11 cellular contexts compared by ENCODE assay signal in the genomic region with DNA sequence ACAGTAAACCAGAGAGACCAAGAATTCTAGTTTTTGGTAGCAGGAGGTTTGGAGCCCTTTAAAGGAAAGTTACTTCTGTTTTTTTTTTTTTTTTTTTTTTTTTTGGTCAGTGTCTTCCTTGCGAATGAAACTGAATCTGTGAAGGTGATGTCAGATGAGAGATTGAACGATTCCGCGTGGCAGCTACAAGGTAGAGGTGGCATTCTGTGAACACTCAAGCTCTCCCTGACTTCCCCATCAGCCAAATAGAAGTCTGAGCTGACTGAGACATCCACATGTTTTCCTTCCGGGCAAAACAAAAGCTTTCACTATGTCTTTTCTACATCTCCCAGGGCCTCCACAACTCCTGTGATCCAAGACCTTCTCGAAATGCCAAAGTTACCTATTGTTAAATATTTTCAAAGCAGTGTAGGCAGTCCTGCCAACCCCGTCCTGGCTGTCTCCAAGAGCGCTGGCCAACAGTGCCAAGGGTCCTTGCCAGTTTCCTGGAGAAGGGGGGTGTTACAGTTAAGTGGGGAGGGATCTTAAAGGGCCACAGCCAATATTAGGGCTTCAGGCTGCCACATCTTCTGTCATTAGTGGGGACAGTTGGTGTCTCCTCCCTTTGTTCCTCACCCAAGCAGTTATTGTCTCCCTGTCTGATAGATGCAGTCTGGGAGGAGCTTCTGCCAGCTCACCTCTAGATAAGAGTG.
DNase-seq lines count a peak whose midpoint lies in the region; ATAC-seq and TF ChIP-seq lines count a peak whose summit lies in the region.
"Had no signal": no experiment of that assay in that cellular context is flagged by ENCODE, and none has a peak within 500 bp of the region (broad histone marks: within the 10 kb centered on the region; RNA-seq: fewer than 3 reads in every experiment).

No MANE protein-coding gene starts in this region.

- peak; percentile 74 for ATAC-seq in lung (ENCODE audit: insufficient read depth, low FRiP score)
- no peak for ATAC-seq in GM21723 (IDR thresholded peaks at IDR 0.05; ENCODE audit: unreplicated experiment)
- ATAC-seq in HG02763 (IDR thresholded peaks at IDR 0.05; ENCODE audit: unreplicated experiment): no peak

- no peaks in the 10 kb centered on the region for H3K27me3 ChIP-seq in breast epithelium
- H3K27me3 ChIP-seq in lung (ENCODE audit: control insufficient read depth, insufficient read depth): no peaks in the 10 kb centered on the region
- H3K27me3 ChIP-seq in testis: no peaks in the 10 kb centered on the region
- H3K27me3 ChIP-seq in smooth muscle cell (ENCODE audit: low read depth): no peaks in the 10 kb centered on the region

- no peak overlapping the region for H2AFZ ChIP-seq in smooth muscle cell (ENCODE audit: low read depth)

- no peak overlapping the region for H3K4me3 ChIP-seq in breast epithelium
- no peak overlapping the region for H3K4me3 ChIP-seq in lung
- no peak overlapping the region for H3K4me3 ChIP-seq in testis
- H3K4me3 ChIP-seq in smooth muscle cell: no peak overlapping the region

- H3K4me2 ChIP-seq in smooth muscle cell: no peak overlapping the region

- H3F3A ChIP-seq in smooth muscle cell (ENCODE audit: low read depth): no peaks in the 10 kb centered on the region

- no peak overlapping the region for H3K9ac ChIP-seq in smooth muscle cell (ENCODE audit: low read depth)

- WGBS in lung, 2 donors: 43 to 62% methylated on average over 8 of the region's 8 CpGs
- WGBS in testis, 2 donors: 48 to 53% methylated on average over 8 of the region's 8 CpGs
- WGBS in smooth muscle cell (ENCODE audit: low lambda C conversion rate): 92% methylated on average over 7 of the region's 8 CpGs

- H3K4me1 ChIP-seq in breast epithelium (no peaks in the 10 kb centered on the region), lung (ENCODE audit: control insufficient read depth in 2 of 2, insufficient read depth in 2 of 2, low read length in 2 of 2) (no peaks in the 10 kb centered on the region), testis (no peaks in the 10 kb centered on the region), smooth muscle cell (ENCODE audit: low read depth) (no peaks in the 10 kb centered on the region)

- TF ChIP-seq POLR2A in breast epithelium (IDR thresholded peaks at IDR 0.05) (no peak), testis (IDR thresholded peaks at IDR 0.05) (no peak)

- TF ChIP-seq EP300 in Ishikawa (IDR thresholded peaks at IDR 0.05; ENCODE audit: borderline replicate concordance): peak; percentile 47; the same call in 1 of the 2 replicates

- no peak for TF ChIP-seq RAD21 in Ishikawa (IDR thresholded peaks at IDR 0.05; ENCODE audit: low read depth)

- no peaks in the 10 kb centered on the region for H3K79me2 ChIP-seq in smooth muscle cell (ENCODE audit: low read depth)

- H3K9me3 ChIP-seq in breast epithelium (no peaks in the 10 kb centered on the region), lung (ENCODE audit: control insufficient read depth in 2 of 2, insufficient read depth in 1 of 2, low read length in 1 of 2) (no peaks in the 10 kb centered on the region), testis (no peaks in the 10 kb centered on the region), smooth muscle cell (replicated peaks; ENCODE audit: low read depth) (no peaks in the 10 kb centered on the region)

- H3K27ac ChIP-seq in breast epithelium: peak overlapping the region; percentile 52 to 55
- peak overlapping the region in 1 of 2 donors; percentile 72 for H3K27ac ChIP-seq in lung (ENCODE audit: low read depth in 1 of 2, low read length in 1 of 2)
- no peak overlapping the region for H3K27ac ChIP-seq in testis
- no peak overlapping the region for H3K27ac ChIP-seq in smooth muscle cell (ENCODE audit: low read depth)

- intact Hi-C loops in breast epithelium (cut with DNase I; ENCODE audit: low total_unique reads) (no loop called here), testis (cut with DNase I; ENCODE audit: low total_unique reads) (no loop called here)

- H3K36me3 ChIP-seq in breast epithelium (no peaks in the 10 kb centered on the region), lung (ENCODE audit: control insufficient read depth in 2 of 2, insufficient read depth in 2 of 2, low read length in 2 of 2) (no peaks in the 10 kb centered on the region), testis (ENCODE audit: low read depth, missing control alignments) (no peaks in the 10 kb centered on the region), smooth muscle cell (ENCODE audit: low read depth) (no peaks in the 10 kb centered on the region)

- DNase-seq in breast epithelium (ENCODE audit: low spot score in 2 of 2) (peak in 1 of 2 donors; percentile 82), lung (ENCODE audit: low spot score) (peak; percentile 85), testis (peak; percentile 28), smooth muscle cell (lab: John Stamatoyannopoulos, UW; ENCODE audit: unreplicated experiment) (no peak), DMS79 (lab: John Stamatoyannopoulos, UW) (no peak)
- DNase-seq: naive B cell; NCI-H2081; stimulated activated CD4-positive, alpha-beta T cell treated with anti-CD3 and anti-CD28 coated beads, Interleukin-2, amount 100 ng/mL, for 24 hours had no signal

- TF ChIP-seq CTCF in breast epithelium (IDR thresholded peaks at IDR 0.05): no peak
- TF ChIP-seq CTCF in lung (IDR thresholded peaks at IDR 0.05; ENCODE audit: control extremely low read depth, extremely low read depth): no peak
- no peak for TF ChIP-seq CTCF in testis (IDR thresholded peaks at IDR 0.05)
- no peak for TF ChIP-seq CTCF in smooth muscle cell (IDR thresholded peaks at IDR 0.05; ENCODE audit: borderline replicate concordance, insufficient read depth, poor library complexity, severe bottlenecking)

- no peaks in the 10 kb centered on the region for H4K20me1 ChIP-seq in smooth muscle cell (ENCODE audit: low read depth)

TF ChIP-seq in Ishikawa, 13 proteins besides CTCF, POLR2A, EP300 and RAD21:
- TF ChIP-seq NFIC (IDR thresholded peaks at IDR 0.05) (peak; percentile 85), EGR1 (IDR thresholded peaks at IDR 0.05) (no peak), YY1 (IDR thresholded peaks at IDR 0.05; ENCODE audit: low read depth) (no peak), ZBTB7A (IDR thresholded peaks at IDR 0.05; ENCODE audit: low read depth) (0 out of 2 replicates have a peak, but pooled peaks have one; percentile 51), TAF1 (IDR thresholded peaks at IDR 0.05; ENCODE audit: low read depth) (no peak), TCF12 (IDR thresholded peaks at IDR 0.05; ENCODE audit: low read depth) (no peak), TEAD4 (IDR thresholded peaks at IDR 0.05) (no peak; the same call in 1 of the 2 replicates), FOXM1 (IDR thresholded peaks at IDR 0.05; ENCODE audit: borderline replicate concordance, low read depth) (no peak), CEBPB (IDR thresholded peaks at IDR 0.05) (no peak), CREB1 (IDR thresholded peaks at IDR 0.05; ENCODE audit: low read depth) (no peak)
- TF ChIP-seq, protein P1, sequence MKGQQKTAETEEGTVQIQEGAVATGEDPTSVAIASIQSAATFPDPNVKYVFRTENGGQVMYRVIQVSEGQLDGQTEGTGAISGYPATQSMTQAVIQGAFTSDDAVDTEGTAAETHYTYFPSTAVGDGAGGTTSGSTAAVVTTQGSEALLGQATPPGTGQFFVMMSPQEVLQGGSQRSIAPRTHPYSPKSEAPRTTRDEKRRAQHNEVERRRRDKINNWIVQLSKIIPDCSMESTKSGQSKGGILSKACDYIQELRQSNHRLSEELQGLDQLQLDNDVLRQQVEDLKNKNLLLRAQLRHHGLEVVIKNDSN (IDR thresholded peaks at IDR 0.05): no peak
- TF ChIP-seq, protein P2, sequence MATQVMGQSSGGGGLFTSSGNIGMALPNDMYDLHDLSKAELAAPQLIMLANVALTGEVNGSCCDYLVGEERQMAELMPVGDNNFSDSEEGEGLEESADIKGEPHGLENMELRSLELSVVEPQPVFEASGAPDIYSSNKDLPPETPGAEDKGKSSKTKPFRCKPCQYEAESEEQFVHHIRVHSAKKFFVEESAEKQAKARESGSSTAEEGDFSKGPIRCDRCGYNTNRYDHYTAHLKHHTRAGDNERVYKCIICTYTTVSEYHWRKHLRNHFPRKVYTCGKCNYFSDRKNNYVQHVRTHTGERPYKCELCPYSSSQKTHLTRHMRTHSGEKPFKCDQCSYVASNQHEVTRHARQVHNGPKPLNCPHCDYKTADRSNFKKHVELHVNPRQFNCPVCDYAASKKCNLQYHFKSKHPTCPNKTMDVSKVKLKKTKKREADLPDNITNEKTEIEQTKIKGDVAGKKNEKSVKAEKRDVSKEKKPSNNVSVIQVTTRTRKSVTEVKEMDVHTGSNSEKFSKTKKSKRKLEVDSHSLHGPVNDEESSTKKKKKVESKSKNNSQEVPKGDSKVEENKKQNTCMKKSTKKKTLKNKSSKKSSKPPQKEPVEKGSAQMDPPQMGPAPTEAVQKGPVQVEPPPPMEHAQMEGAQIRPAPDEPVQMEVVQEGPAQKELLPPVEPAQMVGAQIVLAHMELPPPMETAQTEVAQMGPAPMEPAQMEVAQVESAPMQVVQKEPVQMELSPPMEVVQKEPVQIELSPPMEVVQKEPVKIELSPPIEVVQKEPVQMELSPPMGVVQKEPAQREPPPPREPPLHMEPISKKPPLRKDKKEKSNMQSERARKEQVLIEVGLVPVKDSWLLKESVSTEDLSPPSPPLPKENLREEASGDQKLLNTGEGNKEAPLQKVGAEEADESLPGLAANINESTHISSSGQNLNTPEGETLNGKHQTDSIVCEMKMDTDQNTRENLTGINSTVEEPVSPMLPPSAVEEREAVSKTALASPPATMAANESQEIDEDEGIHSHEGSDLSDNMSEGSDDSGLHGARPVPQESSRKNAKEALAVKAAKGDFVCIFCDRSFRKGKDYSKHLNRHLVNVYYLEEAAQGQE (IDR thresholded peaks at IDR 0.05; ENCODE audit: low read depth): peak; percentile 37; the same call in 1 of the 2 replicates
- TF ChIP-seq, protein P3, sequence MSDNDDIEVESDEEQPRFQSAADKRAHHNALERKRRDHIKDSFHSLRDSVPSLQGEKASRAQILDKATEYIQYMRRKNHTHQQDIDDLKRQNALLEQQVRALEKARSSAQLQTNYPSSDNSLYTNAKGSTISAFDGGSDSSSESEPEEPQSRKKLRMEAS (IDR thresholded peaks at IDR 0.05): 0 out of 2 replicates have a peak, but pooled peaks have one; percentile 27

Comparison
In these comparisons a context has a peak if more than half of its experiments do, and no peak if none do; other contexts are left out.
1. DNase-seq: peak in lung (single experiment) and testis (single experiment); none in smooth muscle cell (single experiment) and DMS79 (single experiment).
2. H3K27ac ChIP-seq: peak in breast epithelium (2 of 2); none in testis (0 of 2) and smooth muscle cell (single experiment).